In genomic region chr13:95797016-95797415, GRCh38 we compare ENCODE assay signal across 25 cellular contexts.
"Had no signal": no experiment of that assay in that cellular context is flagged by ENCODE, and none has a peak within 500 bp of the region (broad histone marks: within the 10 kb centered on the region; RNA-seq: fewer than 3 reads in every experiment).

No MANE protein-coding gene starts in this region.

- H3K27me3 ChIP-seq: pancreas, stomach, testis, thyroid gland, transverse colon, upper lobe of left lung, vagina had no signal

- H3K4me3 ChIP-seq: left ventricle myocardium inferior, lung, pancreas, prostate gland, skin epidermis, stomach, testis, thyroid gland, transverse colon, upper lobe of left lung, vagina had no signal

- H3K36me3 ChIP-seq: prostate gland had no signal

- H3K9me3 ChIP-seq: left ventricle myocardium inferior, pancreas, prostate gland, stomach, testis, thyroid gland, transverse colon, upper lobe of left lung, vagina had no signal

- H3K27ac ChIP-seq: left ventricle myocardium inferior, pancreas, prostate gland, skin epidermis, stomach, testis, thyroid gland, transverse colon, upper lobe of left lung, vagina had no signal

- DNase-seq: hypothalamus; immature natural killer cell; islet precursor cell; left ventricle myocardium inferior; naive B cell; natural killer cell; pancreas; posterior cingulate gyrus; retina; right cardiac atrium; stimulated activated CD4-positive, alpha-beta T cell treated with anti-CD3 and anti-CD28 coated beads, Interleukin-12 subunit alpha, Interleukin-12 subunit beta, amount 100 ng/mL, for 4 hours; stimulated activated CD4-positive, alpha-beta T cell treated with anti-CD3 and anti-CD28 coated beads, Interleukin-15, amount 100 ng/mL, for 24 hours; stimulated activated CD4-positive, alpha-beta T cell treated with anti-CD3 and anti-CD28 coated beads, Interleukin-2, amount 100 ng/mL, for 24 hours; stimulated activated CD4-positive, alpha-beta T cell treated with anti-CD3 and anti-CD28 coated beads, Interleukin-4, amount 100 ng/mL, for 1 hour; stimulated activated naive B cell treated with anti-CD40 and anti-IgM and Interleukin-4, amounts not matched to agents 10 μg/mL and 1 μg/mL and 100 μg/mL, for 72 hours; stimulated activated naive CD8-positive, alpha-beta T cell treated with anti-CD3 and anti-CD28 coated beads, Interleukin-15, Interleukin-2, amounts not matched to agents 100 U/mL and 50 U/mL, for 24 hours; stomach; testis; thyroid gland; transverse colon; upper lobe of left lung had no signal

- H3K4me1 ChIP-seq: left ventricle myocardium inferior, pancreas, prostate gland, stomach, testis, transverse colon, upper lobe of left lung, vagina had no signal
